ENCODE assay signal across 7 cellular contexts in genomic region chr16:84526794-84527485, GRCh38. TPM values are rescaled to one million over a fixed set of nuclear protein-coding genes. Genes with fewer than 3 reads are reported as not detected.
DNase-seq lines count a peak whose midpoint lies in the region; ATAC-seq and TF ChIP-seq lines count a peak whose summit lies in the region.

No MANE protein-coding gene starts in this region.

- H3K4me3 Mint-ChIP-seq in endothelial cell (ENCODE audit: unreplicated experiment) (no peak overlapping the region), mesothelial cell of epicardium (no peak overlapping the region)

- POLR2A ChIA-PET in A673 (lab: Charles Lee; ENCODE audit: low non-redundant PET): no interaction called here

- TF ChIP-seq POLR2A in tibial nerve (IDR thresholded peaks at IDR 0.05): no peak

- H3K36me3 ChIP-seq in tibial nerve (no peaks in the 10 kb centered on the region), A673 (ENCODE audit: insufficient read depth, low read length, poor library complexity, severe bottlenecking) (no peaks in the 10 kb centered on the region)

- H3K27me3 Mint-ChIP-seq in endothelial cell (ENCODE audit: unreplicated experiment): peaks cover 15% of the 10 kb centered on the region
- H3K27me3 Mint-ChIP-seq in mesothelial cell of epicardium (ENCODE audit: low read depth): no peaks in the 10 kb centered on the region

- no TSS peak for BruUV-seq in A673 (replicated peaks; lab: Mats Ljungman, UMichigan)

- H3K4me3 ChIP-seq in tibial nerve: peak overlapping the region in 1 of 4 donors; percentile 19
- no peak overlapping the region for H3K4me3 ChIP-seq in A673 (ENCODE audit: low read depth, low read length, poor library complexity, severe bottlenecking)

- H3K36me3 Mint-ChIP-seq in endothelial cell (ENCODE audit: low read depth, unreplicated experiment): peaks cover 16% of the 10 kb centered on the region
- peaks cover 2% of the 10 kb centered on the region for H3K36me3 Mint-ChIP-seq in mesothelial cell of epicardium

- peaks cover 0 to 35% (median 25%) of the 10 kb centered on the region in 4 donors for H3K4me1 ChIP-seq in tibial nerve
- H3K4me1 ChIP-seq in A673 (ENCODE audit: insufficient read depth, low read length, poor library complexity, severe bottlenecking): no peaks in the 10 kb centered on the region

- H3K4me1 Mint-ChIP-seq in endothelial cell (ENCODE audit: unreplicated experiment) (peaks cover 30% of the 10 kb centered on the region), mesothelial cell of epicardium (peaks cover 21% of the 10 kb centered on the region)

- no peak for ATAC-seq in GM21786 (IDR thresholded peaks at IDR 0.05; ENCODE audit: unreplicated experiment)

- TF ChIP-seq EP300 in tibial nerve (IDR thresholded peaks at IDR 0.05): peak in 1 of 2 donors; percentile 31

- TF ChIP-seq CTCF in endothelial cell (IDR thresholded peaks at IDR 0.05; ENCODE audit: unreplicated experiment): no peak
- no peak for TF ChIP-seq CTCF in mesothelial cell of epicardium (IDR thresholded peaks at IDR 0.05; ENCODE audit: unreplicated experiment)
- TF ChIP-seq CTCF in tibial nerve (IDR thresholded peaks at IDR 0.05): no peak
- no peak for TF ChIP-seq CTCF in A673 (conservative IDR thresholded peaks at IDR 0.05; ENCODE audit: low read depth, low read length)

- intact Hi-C loops in A673 (cut with micrococcal nuclease; ENCODE audit: unreplicated experiment): no loop called here

- peaks cover 6% of the 10 kb centered on the region for H3K9me3 Mint-ChIP-seq in endothelial cell (ENCODE audit: unreplicated experiment)
- peaks cover 4% of the 10 kb centered on the region for H3K9me3 Mint-ChIP-seq in mesothelial cell of epicardium

- H3K9me3 ChIP-seq in tibial nerve: peaks cover 0 to 14% (median 0%) of the 10 kb centered on the region in 4 donors
- H3K9me3 ChIP-seq in A673 (ENCODE audit: low read depth, low read length, poor library complexity, severe bottlenecking): no peaks in the 10 kb centered on the region

- peak overlapping the region; percentile 70 for H3K27ac Mint-ChIP-seq in endothelial cell (ENCODE audit: unreplicated experiment)
- H3K27ac Mint-ChIP-seq in mesothelial cell of epicardium: peak overlapping the region; percentile 62

- CTCF ChIA-PET in A673 (lab: Charles Lee): interaction anchor here (0.6 kb wide), 1 partner anchor 212 kb away, joined by 5 read pairs; no protein-coding TSS in a partner anchor

- no peaks in the 10 kb centered on the region for H3K27me3 ChIP-seq in tibial nerve
- H3K27me3 ChIP-seq in A673 (replicated peaks; ENCODE audit: insufficient read depth, low read depth, low read length, poor library complexity): no peaks in the 10 kb centered on the region

- 19 to 28% methylated on average over 25 of the region's 25 CpGs for WGBS in tibial nerve, 2 donors

- H3K27ac ChIP-seq in tibial nerve: peak overlapping the region; percentile 34 to 81 (median 66)
- H3K27ac ChIP-seq in A673 (ENCODE audit: low read depth, low read length, poor library complexity, severe bottlenecking): no peak overlapping the region

- DNase-seq in NCI-H82 treated with DMSO at 0.1 percent for 48 hours (lab: John Stamatoyannopoulos, UW; ENCODE audit: unreplicated experiment): peak; percentile 92
- no peak for DNase-seq in endothelial cell (ENCODE audit: low spot score)
- DNase-seq in mesothelial cell of epicardium (ENCODE audit: low spot score in 2 of 2, unreplicated experiment in 2 of 2): no peak
- DNase-seq in tibial nerve (ENCODE audit: low spot score in 2 of 2): no peak
- no peak for DNase-seq in NCI-H526 treated with DMSO at 0.1 percent for 48 hours (lab: John Stamatoyannopoulos, UW)
- no peak for DNase-seq in A673 (ENCODE audit: low spot score)

RNA-seq across cellular contexts. Expression of gene MEAK7, which starts 22.5 kb away (rescaled TPM):
- total RNA-seq in endothelial cell (ENCODE audit: unreplicated experiment) (34.2 TPM), mesothelial cell of epicardium (37.9 to 42.7 TPM (median 39.6 TPM) in 3 replicates), tibial nerve (10 to 100 TPM in 3 of 4 donors, 1 to 10 TPM in 1; 9.2 to 15.9 (median 14.3) TPM), A673 (2021) (11.6 and 12.4 TPM in 2 replicates)
